Comparison of ENCODE assay signal across 8 cellular contexts in genomic region chr1:144551543-144552424, GRCh38. TPM values are rescaled to one million over a fixed set of nuclear protein-coding genes. Genes with fewer than 3 reads are reported as not detected.
A peak's percentile ranks its signal among the peaks of the same experiment; 100 is the strongest.
DNase-seq lines count a peak whose midpoint lies in the region; ATAC-seq and TF ChIP-seq lines count a peak whose summit lies in the region.

No MANE protein-coding gene starts in this region.

- peak overlapping the region; percentile 43 to 55 for H3K4me3 ChIP-seq in tibial artery

- peaks cover 0 to 17% (median 8%) of the 10 kb centered on the region in 4 donors for H3K4me1 ChIP-seq in tibial artery

- H3K36me3 Mint-ChIP-seq in activated naive CD4-positive, alpha-beta T cell treated with anti-CD3 and anti-CD28 coated beads, Interleukin-2, amount 50 U/mL, for 72 hours, result no peaks in the 10 kb centered on the region

- peak overlapping the region; percentile 99 to 100 for H3K27ac Mint-ChIP-seq in activated naive CD4-positive, alpha-beta T cell treated with anti-CD3 and anti-CD28 coated beads, Interleukin-2, amount 50 U/mL, for 72 hours

- peak; percentile 92 for TF ChIP-seq POLR2A in GM19099 (IDR thresholded peaks at IDR 0.05; ENCODE audit: extremely low read depth, insufficient read length, low read depth)

- intact Hi-C loops in tibial artery (cut with DNase I; ENCODE audit: low total_unique reads), result no loop called here

- H3K27ac ChIP-seq in tibial artery, result peak overlapping the region; percentile 83 to 84

- H3K9me3 Mint-ChIP-seq in activated naive CD4-positive, alpha-beta T cell treated with anti-CD3 and anti-CD28 coated beads, Interleukin-2, amount 50 U/mL, for 72 hours, result no peaks in the 10 kb centered on the region

- H3K27me3 ChIP-seq in tibial artery, result no peaks in the 10 kb centered on the region

- no peak for TF ChIP-seq CTCF in omental fat pad (IDR thresholded peaks at IDR 0.05)
- TF ChIP-seq CTCF in tibial artery (IDR thresholded peaks at IDR 0.05), result no peak

- peak; percentile 84 for DNase-seq in AG08395 (ENCODE audit: low spot score)
- peak; percentile 92 for DNase-seq in HK-2 (ENCODE audit: unreplicated experiment)
- peak; percentile 96 for DNase-seq in SIG-M5 (lab: John Stamatoyannopoulos, UW)
- peak; percentile 75 to 93 for DNase-seq in activated naive CD4-positive, alpha-beta T cell treated with anti-CD3 and anti-CD28 coated beads, Interleukin-2, amount 50 U/mL, for 72 hours (ENCODE audit: low spot score in 2 of 2)
- peak; percentile 95 for DNase-seq in glomerular visceral epithelial cell (ENCODE audit: extremely low spot score)
- peak; percentile 24 for DNase-seq in omental fat pad (ENCODE audit: low spot score)
- peak; percentile 56 to 92 for DNase-seq in tibial artery

- H3K36me3 ChIP-seq in tibial artery, result no peaks in the 10 kb centered on the region

- ATAC-seq in activated naive CD4-positive, alpha-beta T cell treated with anti-CD3 and anti-CD28 coated beads, Interleukin-2, amount 50 U/mL, for 72 hours, result peak; percentile 79 to 86
- peak; percentile 76 for ATAC-seq in omental fat pad (ENCODE audit: low FRiP score)

- H3K9me3 ChIP-seq in tibial artery, result no peaks in the 10 kb centered on the region

RNA-seq across cellular contexts. Expression of gene PPIAL4F, which starts 40.9 kb away (rescaled TPM):
- total RNA-seq in activated naive CD4-positive, alpha-beta T cell treated with anti-CD3 and anti-CD28 coated beads, Interleukin-2, amount 50 U/mL, for 72 hours, result not detected
- not detected for total RNA-seq in omental fat pad

Comparison
In these comparisons a context has a peak if more than half of its experiments do, and no peak if none do; other contexts are left out.
1. Peak in every context shown above with its lines: DNase-seq, ATAC-seq, H3K4me3 ChIP-seq and H3K27ac ChIP-seq.
2. DNase-seq: peak in every context shown above with its lines; median percentile 96 in SIG-M5; 95 in glomerular visceral epithelial cell; 92 in HK-2; 84 in AG08395; 84 in activated naive CD4-positive, alpha-beta T cell treated with anti-CD3 and anti-CD28 coated beads, Interleukin-2, amount 50 U/mL, for 72 hours; 74 in tibial artery; 24 in omental fat pad.